Comparison of ENCODE assay signal across 34 cellular contexts in the genomic region with DNA sequence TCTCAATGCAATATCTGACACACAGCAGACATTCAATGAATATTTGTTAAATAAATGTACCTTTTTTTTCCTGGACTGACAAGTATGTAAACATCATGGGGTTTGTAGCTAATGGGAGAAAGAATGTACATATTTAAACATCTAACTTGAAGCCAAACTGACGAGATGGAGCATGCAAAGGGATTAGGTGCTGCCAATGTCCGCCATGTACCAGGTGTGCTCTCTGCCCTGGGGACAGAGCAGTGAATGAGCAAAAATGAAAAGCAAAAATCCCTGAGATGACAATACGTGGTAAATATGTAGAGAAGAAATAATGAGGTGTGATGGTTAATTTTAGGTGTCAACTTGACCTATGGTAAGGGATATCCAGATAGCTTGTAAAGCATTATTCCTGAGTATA.
"Had no signal": no experiment of that assay in that cellular context is flagged by ENCODE, and none has a peak within 500 bp of the region (broad histone marks: within the 10 kb centered on the region; RNA-seq: fewer than 3 reads in every experiment).

No MANE protein-coding gene starts in this region.

- H3K27me3 ChIP-seq: MG63 had no signal

- H3K4me3 ChIP-seq: MG63 had no signal

- DNase-seq: Karpas-422, Kasumi-1, KG1, MG63, MM.1S, MV-4-11, NCI-H1048, NCI-H1092, NCI-H1092 treated with DMSO at 0.1 percent for 48 hours, NCI-H1105, NCI-H1105 treated with DMSO at 0.1 percent for 48 hours, NCI-H1417, NCI-H1417 treated with DMSO at 0.1 percent for 48 hours, NCI-H1436, NCI-H1436 treated with DMSO at 0.1 percent for 48 hours, NCI-H146, NCI-H1694, NCI-H1694 treated with DMSO at 0.1 percent for 48 hours, NCI-H187, NCI-H187 treated with DMSO at 0.1 percent for 48 hours, NCI-H1930, NCI-H2029, NCI-H2029 treated with DMSO at 0.1 percent for 48 hours, NCI-H2081, NCI-H2081 treated with DMSO at 0.1 percent for 48 hours, NCI-H2107, NCI-H2171, NCI-H2171 treated with DMSO at 0.1 percent for 48 hours, NCI-H2227 treated with DMSO at 0.1 percent for 48 hours, NCI-H226, NCI-H446, NCI-H446 treated with DMSO at 0.1 percent for 48 hours, NCI-H510A had no signal

- H3K27ac ChIP-seq: KMS-11 had no signal

- H3K36me3 ChIP-seq: MG63 had no signal
